1 cellular context compared by ENCODE assay signal in genomic region chr2:191319181-191319580, GRCh38.
A peak's percentile ranks its signal among the peaks of the same experiment; 100 is the strongest.
TF ChIP-seq lines count a peak whose summit lies in the region.

No MANE protein-coding gene starts in this region.

TF ChIP-seq in IMR-90, 13 proteins besides CTCF, POLR2A, EP300 and RAD21:
- TF ChIP-seq FOS (IDR thresholded peaks at IDR 0.05; ENCODE audit: low read depth, low read length) (peak; percentile 57; the same call in 1 of the 2 replicates), RCOR1 (IDR thresholded peaks at IDR 0.05; ENCODE audit: insufficient replicate concordance, low read length) (no peak), NFE2L2 (IDR thresholded peaks at IDR 0.05; ENCODE audit: low read depth, low read length) (peak; percentile 40; the same call in 1 of the 2 replicates), MXI1 (IDR thresholded peaks at IDR 0.05; ENCODE audit: borderline replicate concordance, low read depth, low read length) (no peak), ELK1 (IDR thresholded peaks at IDR 0.05; ENCODE audit: borderline replicate concordance, low read depth, low read length) (no peak), CEBPB (IDR thresholded peaks at IDR 0.05; ENCODE audit: low read depth, low read length) (no peak), MAZ (IDR thresholded peaks at IDR 0.05; ENCODE audit: borderline replicate concordance, low read depth, low read length) (no peak), RFX5 (IDR thresholded peaks at IDR 0.05; ENCODE audit: low read depth, low read length) (no peak), MAFK (IDR thresholded peaks at IDR 0.05; ENCODE audit: low read depth, low read length) (no peak), USF2 (IDR thresholded peaks at IDR 0.05; ENCODE audit: low read depth, low read length) (no peak), BHLHE40 (IDR thresholded peaks at IDR 0.05; ENCODE audit: low read depth, low read length) (no peak)
